2 cellular contexts compared by ENCODE assay signal in the genomic region with DNA sequence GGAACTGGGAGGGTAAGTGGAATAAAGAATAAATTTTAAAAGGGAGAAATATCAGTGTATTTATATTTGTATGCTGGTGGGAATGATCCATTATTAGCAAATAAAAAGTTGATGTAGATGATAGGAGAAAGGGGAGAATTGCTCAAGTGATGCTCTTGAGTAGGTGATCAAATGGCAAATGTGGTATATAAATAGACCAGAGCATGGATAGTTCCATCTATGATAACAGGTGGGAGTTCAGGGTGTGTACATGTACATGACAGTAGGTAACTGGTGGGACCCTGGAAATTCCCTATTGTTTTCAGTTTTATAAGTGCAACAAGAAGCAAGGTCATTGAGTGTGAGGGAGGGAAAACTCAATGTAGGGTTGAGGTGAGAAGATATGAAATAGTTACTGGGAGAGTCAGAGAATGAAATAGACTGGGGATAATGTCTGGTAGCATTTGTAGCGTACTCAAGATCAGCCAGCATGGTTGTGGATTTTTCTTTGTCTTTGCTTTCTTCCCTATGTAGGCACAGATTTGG.
TF ChIP-seq lines count a peak whose summit lies in the region.

No MANE protein-coding gene starts in this region.

TF ChIP-seq in SK-N-SH, 30 proteins besides CTCF, POLR2A, EP300 and RAD21 (continued from another document):
- TF ChIP-seq, protein P1, sequence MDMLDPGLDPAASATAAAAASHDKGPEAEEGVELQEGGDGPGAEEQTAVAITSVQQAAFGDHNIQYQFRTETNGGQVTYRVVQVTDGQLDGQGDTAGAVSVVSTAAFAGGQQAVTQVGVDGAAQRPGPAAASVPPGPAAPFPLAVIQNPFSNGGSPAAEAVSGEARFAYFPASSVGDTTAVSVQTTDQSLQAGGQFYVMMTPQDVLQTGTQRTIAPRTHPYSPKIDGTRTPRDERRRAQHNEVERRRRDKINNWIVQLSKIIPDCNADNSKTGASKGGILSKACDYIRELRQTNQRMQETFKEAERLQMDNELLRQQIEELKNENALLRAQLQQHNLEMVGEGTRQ (IDR thresholded peaks at IDR 0.05; ENCODE audit: borderline replicate concordance, low read depth, low read length) = no peak
- TF ChIP-seq TAF1 (IDR thresholded peaks at IDR 0.05; ENCODE audit: borderline replicate concordance, low read depth, low read length) (no peak), GABPA (IDR thresholded peaks at IDR 0.05; ENCODE audit: low read depth) (no peak), FOXJ3 (CRISPR knock-in tag; IDR thresholded peaks at IDR 0.05) (no peak), TCF12 (IDR thresholded peaks at IDR 0.05) (no peak), TEAD4 (IDR thresholded peaks at IDR 0.05; ENCODE audit: borderline replicate concordance, insufficient read depth) (no peak), POLR2AphosphoS5 (IDR thresholded peaks at IDR 0.05; ENCODE audit: low read depth, low read length) (no peak)
- TF ChIP-seq, protein P2, sequence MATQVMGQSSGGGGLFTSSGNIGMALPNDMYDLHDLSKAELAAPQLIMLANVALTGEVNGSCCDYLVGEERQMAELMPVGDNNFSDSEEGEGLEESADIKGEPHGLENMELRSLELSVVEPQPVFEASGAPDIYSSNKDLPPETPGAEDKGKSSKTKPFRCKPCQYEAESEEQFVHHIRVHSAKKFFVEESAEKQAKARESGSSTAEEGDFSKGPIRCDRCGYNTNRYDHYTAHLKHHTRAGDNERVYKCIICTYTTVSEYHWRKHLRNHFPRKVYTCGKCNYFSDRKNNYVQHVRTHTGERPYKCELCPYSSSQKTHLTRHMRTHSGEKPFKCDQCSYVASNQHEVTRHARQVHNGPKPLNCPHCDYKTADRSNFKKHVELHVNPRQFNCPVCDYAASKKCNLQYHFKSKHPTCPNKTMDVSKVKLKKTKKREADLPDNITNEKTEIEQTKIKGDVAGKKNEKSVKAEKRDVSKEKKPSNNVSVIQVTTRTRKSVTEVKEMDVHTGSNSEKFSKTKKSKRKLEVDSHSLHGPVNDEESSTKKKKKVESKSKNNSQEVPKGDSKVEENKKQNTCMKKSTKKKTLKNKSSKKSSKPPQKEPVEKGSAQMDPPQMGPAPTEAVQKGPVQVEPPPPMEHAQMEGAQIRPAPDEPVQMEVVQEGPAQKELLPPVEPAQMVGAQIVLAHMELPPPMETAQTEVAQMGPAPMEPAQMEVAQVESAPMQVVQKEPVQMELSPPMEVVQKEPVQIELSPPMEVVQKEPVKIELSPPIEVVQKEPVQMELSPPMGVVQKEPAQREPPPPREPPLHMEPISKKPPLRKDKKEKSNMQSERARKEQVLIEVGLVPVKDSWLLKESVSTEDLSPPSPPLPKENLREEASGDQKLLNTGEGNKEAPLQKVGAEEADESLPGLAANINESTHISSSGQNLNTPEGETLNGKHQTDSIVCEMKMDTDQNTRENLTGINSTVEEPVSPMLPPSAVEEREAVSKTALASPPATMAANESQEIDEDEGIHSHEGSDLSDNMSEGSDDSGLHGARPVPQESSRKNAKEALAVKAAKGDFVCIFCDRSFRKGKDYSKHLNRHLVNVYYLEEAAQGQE (IDR thresholded peaks at IDR 0.05; ENCODE audit: low read depth, low read length) = no peak

TF ChIP-seq in SK-N-SH treated with all-trans-retinoic acid at 6 μM for 48 hours, 23 proteins besides CTCF, POLR2A, EP300 and RAD21 (continued from another document):
- TF ChIP-seq, protein P3, sequence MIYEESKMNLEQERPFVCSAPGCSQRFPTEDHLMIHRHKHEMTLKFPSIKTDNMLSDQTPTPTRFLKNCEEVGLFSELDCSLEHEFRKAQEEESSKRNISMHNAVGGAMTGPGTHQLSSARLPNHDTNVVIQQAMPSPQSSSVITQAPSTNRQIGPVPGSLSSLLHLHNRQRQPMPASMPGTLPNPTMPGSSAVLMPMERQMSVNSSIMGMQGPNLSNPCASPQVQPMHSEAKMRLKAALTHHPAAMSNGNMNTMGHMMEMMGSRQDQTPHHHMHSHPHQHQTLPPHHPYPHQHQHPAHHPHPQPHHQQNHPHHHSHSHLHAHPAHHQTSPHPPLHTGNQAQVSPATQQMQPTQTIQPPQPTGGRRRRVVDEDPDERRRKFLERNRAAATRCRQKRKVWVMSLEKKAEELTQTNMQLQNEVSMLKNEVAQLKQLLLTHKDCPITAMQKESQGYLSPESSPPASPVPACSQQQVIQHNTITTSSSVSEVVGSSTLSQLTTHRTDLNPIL (CRISPR knock-in tag; IDR thresholded peaks at IDR 0.05; ENCODE audit: low read depth) = no peak
- TF ChIP-seq, protein P4, sequence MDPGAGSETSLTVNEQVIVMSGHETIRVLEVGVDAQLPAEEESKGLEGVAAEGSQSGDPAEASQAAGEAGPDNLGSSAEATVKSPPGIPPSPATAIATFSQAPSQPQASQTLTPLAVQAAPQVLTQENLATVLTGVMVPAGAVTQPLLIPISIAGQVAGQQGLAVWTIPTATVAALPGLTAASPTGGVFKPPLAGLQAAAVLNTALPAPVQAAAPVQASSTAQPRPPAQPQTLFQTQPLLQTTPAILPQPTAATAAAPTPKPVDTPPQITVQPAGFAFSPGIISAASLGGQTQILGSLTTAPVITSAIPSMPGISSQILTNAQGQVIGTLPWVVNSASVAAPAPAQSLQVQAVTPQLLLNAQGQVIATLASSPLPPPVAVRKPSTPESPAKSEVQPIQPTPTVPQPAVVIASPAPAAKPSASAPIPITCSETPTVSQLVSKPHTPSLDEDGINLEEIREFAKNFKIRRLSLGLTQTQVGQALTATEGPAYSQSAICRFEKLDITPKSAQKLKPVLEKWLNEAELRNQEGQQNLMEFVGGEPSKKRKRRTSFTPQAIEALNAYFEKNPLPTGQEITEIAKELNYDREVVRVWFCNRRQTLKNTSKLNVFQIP (CRISPR knock-in tag; IDR thresholded peaks at IDR 0.05; ENCODE audit: borderline replicate concordance, low read depth) = no peak
- TF ChIP-seq TCF4 (CRISPR knock-in tag; IDR thresholded peaks at IDR 0.05; ENCODE audit: borderline replicate concordance) (no peak), ZFP3 (CRISPR knock-in tag; IDR thresholded peaks at IDR 0.05) (no peak), BACH2 (CRISPR knock-in tag; IDR thresholded peaks at IDR 0.05; ENCODE audit: borderline replicate concordance) (no peak), ISL1 (CRISPR knock-in tag; IDR thresholded peaks at IDR 0.05) (no peak), GLIS3 (CRISPR knock-in tag; IDR thresholded peaks at IDR 0.05) (no peak), ZNF565 (CRISPR knock-in tag; conservative IDR thresholded peaks at IDR 0.05; ENCODE audit: low read depth) (no peak)
- TF ChIP-seq, protein P5, sequence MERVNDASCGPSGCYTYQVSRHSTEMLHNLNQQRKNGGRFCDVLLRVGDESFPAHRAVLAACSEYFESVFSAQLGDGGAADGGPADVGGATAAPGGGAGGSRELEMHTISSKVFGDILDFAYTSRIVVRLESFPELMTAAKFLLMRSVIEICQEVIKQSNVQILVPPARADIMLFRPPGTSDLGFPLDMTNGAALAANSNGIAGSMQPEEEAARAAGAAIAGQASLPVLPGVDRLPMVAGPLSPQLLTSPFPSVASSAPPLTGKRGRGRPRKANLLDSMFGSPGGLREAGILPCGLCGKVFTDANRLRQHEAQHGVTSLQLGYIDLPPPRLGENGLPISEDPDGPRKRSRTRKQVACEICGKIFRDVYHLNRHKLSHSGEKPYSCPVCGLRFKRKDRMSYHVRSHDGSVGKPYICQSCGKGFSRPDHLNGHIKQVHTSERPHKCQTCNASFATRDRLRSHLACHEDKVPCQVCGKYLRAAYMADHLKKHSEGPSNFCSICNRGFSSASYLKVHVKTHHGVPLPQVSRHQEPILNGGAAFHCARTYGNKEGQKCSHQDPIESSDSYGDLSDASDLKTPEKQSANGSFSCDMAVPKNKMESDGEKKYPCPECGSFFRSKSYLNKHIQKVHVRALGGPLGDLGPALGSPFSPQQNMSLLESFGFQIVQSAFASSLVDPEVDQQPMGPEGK (CRISPR knock-in tag; IDR thresholded peaks at IDR 0.05; ENCODE audit: borderline replicate concordance) = no peak
- TF ChIP-seq, protein P6, sequence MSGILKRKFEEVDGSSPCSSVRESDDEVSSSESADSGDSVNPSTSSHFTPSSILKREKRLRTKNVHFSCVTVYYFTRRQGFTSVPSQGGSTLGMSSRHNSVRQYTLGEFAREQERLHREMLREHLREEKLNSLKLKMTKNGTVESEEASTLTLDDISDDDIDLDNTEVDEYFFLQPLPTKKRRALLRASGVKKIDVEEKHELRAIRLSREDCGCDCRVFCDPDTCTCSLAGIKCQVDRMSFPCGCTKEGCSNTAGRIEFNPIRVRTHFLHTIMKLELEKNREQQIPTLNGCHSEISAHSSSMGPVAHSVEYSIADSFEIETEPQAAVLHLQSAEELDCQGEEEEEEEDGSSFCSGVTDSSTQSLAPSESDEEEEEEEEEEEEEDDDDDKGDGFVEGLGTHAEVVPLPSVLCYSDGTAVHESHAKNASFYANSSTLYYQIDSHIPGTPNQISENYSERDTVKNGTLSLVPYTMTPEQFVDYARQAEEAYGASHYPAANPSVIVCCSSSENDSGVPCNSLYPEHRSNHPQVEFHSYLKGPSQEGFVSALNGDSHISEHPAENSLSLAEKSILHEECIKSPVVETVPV (CRISPR knock-in tag; IDR thresholded peaks at IDR 0.05) = no peak
